25 cellular contexts compared by ENCODE assay signal in the genomic region with DNA sequence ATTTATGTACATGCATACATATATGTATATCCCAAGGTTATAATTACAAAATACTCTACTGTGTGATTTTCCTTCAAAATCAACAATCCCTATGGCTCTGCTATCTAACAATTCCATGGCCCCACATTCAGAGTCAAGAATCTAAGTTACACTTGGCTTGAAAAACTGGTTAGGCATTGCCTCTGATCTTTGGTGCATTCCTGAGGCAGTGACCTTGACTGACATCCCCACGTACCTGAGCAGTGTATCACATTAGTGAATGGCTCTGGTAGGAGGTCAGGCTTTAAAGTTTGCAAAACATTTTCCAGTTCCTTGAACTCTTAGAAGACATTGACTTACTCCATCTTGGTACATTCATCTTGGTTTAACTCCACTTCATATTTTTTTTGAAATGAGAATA. TPM values are rescaled to one million over a fixed set of nuclear protein-coding genes. Genes with fewer than 3 reads are reported as not detected.
"Had no signal": no experiment of that assay in that cellular context is flagged by ENCODE, and none has a peak within 500 bp of the region (broad histone marks: within the 10 kb centered on the region; RNA-seq: fewer than 3 reads in every experiment).

No MANE protein-coding gene starts in this region.

- H3K4me1 ChIP-seq: adrenal gland, pancreas, sigmoid colon had no signal

- DNase-seq: activated CD4-positive, alpha-beta T cell treated with anti-CD3 and anti-CD28 coated beads, Interleukin-2, amount 50 U/mL, for 1 hour; activated CD4-positive, CD25-positive, alpha-beta regulatory T cell treated with anti-CD3 and anti-CD28 coated beads, Interleukin-2, amount 50 U/mL, for 72 hours; activated CD8-positive, alpha-beta memory T cell treated with anti-CD3 and anti-CD28 coated beads, Interleukin-2, amount 50 U/mL, for 4 hours; activated effector memory CD4-positive, alpha-beta T cell treated with anti-CD3 and anti-CD28 coated beads, Interleukin-2, amount 50 U/mL, for 16 hours; activated T-cell treated with anti-CD3 and anti-CD28 coated beads, Interleukin-2, amount 50 U/mL, for 48 hours; adrenal gland; cortex of kidney; hippocampal formation; mesendoderm; naive thymus-derived CD8-positive, alpha-beta T cell; pancreas; sigmoid colon; spleen; stimulated activated CD4-positive, alpha-beta T cell treated with anti-CD3 and anti-CD28 coated beads, Interleukin-4, amount 100 ng/mL, for 4 hours had no signal

- H3K36me3 ChIP-seq: adrenal gland, breast epithelium, neutrophil, pancreas, sigmoid colon, spleen, thoracic aorta had no signal

- H3K9me3 Mint-ChIP-seq: activated naive CD4-positive, alpha-beta T cell treated with anti-CD3 and anti-CD28 coated beads, Interleukin-2, amount 50 U/mL, for 24 hours; T-helper 1 cell treated with Interleukin-12 subunit alpha and Interleukin-12 subunit beta and Interleukin-4 antibody, amounts not matched to agents 30 μg/mL and 1 μg/mL, for 36 hours had no signal

- ATAC-seq: naive thymus-derived CD8-positive, alpha-beta T cell; pancreas; stimulated activated memory B cell treated with anti-CD40 and anti-IgM and Interleukin-4, amounts not matched to agents 10 μg/mL and 1 μg/mL and 100 μg/mL, for 72 hours had no signal

- H3K4me3 Mint-ChIP-seq: activated naive CD4-positive, alpha-beta T cell treated with anti-CD3 and anti-CD28 coated beads, Interleukin-2, amount 50 U/mL, for 24 hours; naive thymus-derived CD8-positive, alpha-beta T cell; stimulated activated memory B cell treated with anti-CD40 and anti-IgM and Interleukin-4, amounts not matched to agents 10 μg/mL and 1 μg/mL and 100 μg/mL, for 72 hours; T-helper 1 cell treated with Interleukin-12 subunit alpha and Interleukin-12 subunit beta and Interleukin-4 antibody, amounts not matched to agents 30 μg/mL and 1 μg/mL, for 36 hours had no signal

- H3K4me1 Mint-ChIP-seq: activated naive CD4-positive, alpha-beta T cell treated with anti-CD3 and anti-CD28 coated beads, Interleukin-2, amount 50 U/mL, for 24 hours; naive thymus-derived CD8-positive, alpha-beta T cell; stimulated activated memory B cell treated with anti-CD40 and anti-IgM and Interleukin-4, amounts not matched to agents 10 μg/mL and 1 μg/mL and 100 μg/mL, for 72 hours had no signal

- H3K9me3 ChIP-seq: adrenal gland, breast epithelium, neutrophil, pancreas, sigmoid colon, spleen, thoracic aorta had no signal

- H3K4me3 ChIP-seq: adrenal gland, breast epithelium, pancreas, sigmoid colon, spleen, thoracic aorta had no signal

- H3K27ac Mint-ChIP-seq: activated naive CD4-positive, alpha-beta T cell treated with anti-CD3 and anti-CD28 coated beads, Interleukin-2, amount 50 U/mL, for 24 hours; naive thymus-derived CD8-positive, alpha-beta T cell; stimulated activated memory B cell treated with anti-CD40 and anti-IgM and Interleukin-4, amounts not matched to agents 10 μg/mL and 1 μg/mL and 100 μg/mL, for 72 hours; T-helper 1 cell treated with Interleukin-12 subunit alpha and Interleukin-12 subunit beta and Interleukin-4 antibody, amounts not matched to agents 30 μg/mL and 1 μg/mL, for 36 hours had no signal

- H3K27me3 ChIP-seq: adrenal gland, breast epithelium, neutrophil, pancreas, sigmoid colon, spleen had no signal

- H3K36me3 Mint-ChIP-seq: activated naive CD4-positive, alpha-beta T cell treated with anti-CD3 and anti-CD28 coated beads, Interleukin-2, amount 50 U/mL, for 24 hours; stimulated activated memory B cell treated with anti-CD40 and anti-IgM and Interleukin-4, amounts not matched to agents 10 μg/mL and 1 μg/mL and 100 μg/mL, for 72 hours had no signal

- FAIRE-seq: astrocyte, endometrium, pancreas, urothelium cell line had no signal

- H3K27ac ChIP-seq: adrenal gland, neutrophil, pancreas, sigmoid colon, spleen, thoracic aorta, VCaP had no signal

RNA-seq across cellular contexts. Expression of gene STON2, which starts 8.5 kb away (rescaled TPM):
- total RNA-seq: fibroblast of villous mesenchyme; naive thymus-derived CD8-positive, alpha-beta T cell had no signal
